2 cellular contexts compared by ENCODE assay signal in the genomic region with DNA sequence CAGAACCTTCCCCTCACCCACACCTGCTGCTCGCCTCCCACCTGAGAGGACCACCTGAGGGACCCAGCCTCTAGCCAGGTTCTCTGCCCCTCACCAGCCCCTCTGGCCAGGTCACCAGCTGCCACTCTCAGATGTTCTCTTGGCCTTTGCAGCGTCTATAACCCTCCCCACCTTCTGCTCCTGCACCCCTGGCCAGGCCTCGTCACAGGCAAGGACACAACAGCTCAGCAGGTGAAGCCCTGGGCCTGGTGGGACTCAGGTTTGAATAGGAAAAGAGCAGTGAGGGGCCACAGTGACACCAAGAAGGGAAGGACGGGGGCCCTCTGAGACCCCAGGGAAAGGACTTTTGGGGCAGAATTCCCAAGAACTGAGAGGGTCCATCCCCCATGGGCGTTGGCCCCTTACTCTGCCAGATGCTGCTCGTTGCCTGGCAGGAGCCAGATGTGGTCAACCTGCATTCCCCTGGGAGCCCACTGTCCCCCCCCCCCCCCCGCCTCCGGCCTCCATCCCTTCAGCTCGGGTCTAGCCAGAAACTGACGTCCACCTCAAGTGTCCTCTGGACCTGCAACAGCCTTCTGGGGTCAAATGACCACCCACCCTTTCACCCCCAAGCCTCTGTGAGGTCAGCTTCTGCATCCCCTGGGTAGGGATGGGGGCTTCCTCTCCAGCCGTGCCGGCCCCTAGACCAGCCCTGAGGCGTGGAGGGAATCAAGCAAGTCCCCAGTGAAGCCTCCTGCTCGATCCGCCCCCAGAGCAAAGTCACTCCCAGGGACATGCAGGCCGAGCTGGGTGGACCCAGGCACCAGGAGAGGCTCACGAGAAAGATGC.
TF ChIP-seq lines count a peak whose summit lies in the region.

No MANE protein-coding gene starts in this region.

TF ChIP-seq in HEK293, 187 proteins besides CTCF, POLR2A, EP300 and RAD21 (continues in another document):
- TF ChIP-seq ZNF785 (tag by site-specific recombination; IDR thresholded peaks at IDR 0.05) (no peak), REPIN1 (tag by site-specific recombination; IDR thresholded peaks at IDR 0.05; ENCODE audit: low read depth) (no peak), ZNF112 (tag by site-specific recombination; IDR thresholded peaks at IDR 0.05) (no peak), ZNF585B (tag by site-specific recombination; IDR thresholded peaks at IDR 0.05) (no peak), ZBTB17 (tag by site-specific recombination; IDR thresholded peaks at IDR 0.05) (no peak), KLF8 (tag by site-specific recombination; IDR thresholded peaks at IDR 0.05) (no peak), ZNF10 (tag by site-specific recombination; IDR thresholded peaks at IDR 0.05) (peak; percentile 59; the same call in 1 of the 2 replicates), ZNF354C (tag by site-specific recombination; IDR thresholded peaks at IDR 0.05; ENCODE audit: borderline replicate concordance, low read depth) (no peak), OVOL3 (tag by site-specific recombination; IDR thresholded peaks at IDR 0.05) (no peak), ZNF830 (tag by site-specific recombination; IDR thresholded peaks at IDR 0.05; ENCODE audit: low read depth) (no peak), ZNF626 (tag by site-specific recombination; IDR thresholded peaks at IDR 0.05) (no peak), ZNF404 (tag by site-specific recombination; IDR thresholded peaks at IDR 0.05) (no peak), GLI2 (tag by site-specific recombination; IDR thresholded peaks at IDR 0.05; ENCODE audit: borderline replicate concordance, low read depth) (no peak), ZNF624 (tag by site-specific recombination; IDR thresholded peaks at IDR 0.05) (no peak), ZEB2 (tag by site-specific recombination; IDR thresholded peaks at IDR 0.05) (no peak; the same call in 1 of the 2 replicates), BCL11A (tag by site-specific recombination; IDR thresholded peaks at IDR 0.05; ENCODE audit: low read depth) (peak; percentile 17; the same call in 1 of the 2 replicates), ZNF266 (tag by site-specific recombination; IDR thresholded peaks at IDR 0.05; ENCODE audit: low read depth) (no peak), SCRT2 (tag by site-specific recombination; IDR thresholded peaks at IDR 0.05) (peak; percentile 80; the same call in 1 of the 2 replicates), ZNF549 (tag by site-specific recombination; IDR thresholded peaks at IDR 0.05) (no peak), ZNF596 (tag by site-specific recombination; IDR thresholded peaks at IDR 0.05) (no peak)
- TF ChIP-seq, protein P1, sequence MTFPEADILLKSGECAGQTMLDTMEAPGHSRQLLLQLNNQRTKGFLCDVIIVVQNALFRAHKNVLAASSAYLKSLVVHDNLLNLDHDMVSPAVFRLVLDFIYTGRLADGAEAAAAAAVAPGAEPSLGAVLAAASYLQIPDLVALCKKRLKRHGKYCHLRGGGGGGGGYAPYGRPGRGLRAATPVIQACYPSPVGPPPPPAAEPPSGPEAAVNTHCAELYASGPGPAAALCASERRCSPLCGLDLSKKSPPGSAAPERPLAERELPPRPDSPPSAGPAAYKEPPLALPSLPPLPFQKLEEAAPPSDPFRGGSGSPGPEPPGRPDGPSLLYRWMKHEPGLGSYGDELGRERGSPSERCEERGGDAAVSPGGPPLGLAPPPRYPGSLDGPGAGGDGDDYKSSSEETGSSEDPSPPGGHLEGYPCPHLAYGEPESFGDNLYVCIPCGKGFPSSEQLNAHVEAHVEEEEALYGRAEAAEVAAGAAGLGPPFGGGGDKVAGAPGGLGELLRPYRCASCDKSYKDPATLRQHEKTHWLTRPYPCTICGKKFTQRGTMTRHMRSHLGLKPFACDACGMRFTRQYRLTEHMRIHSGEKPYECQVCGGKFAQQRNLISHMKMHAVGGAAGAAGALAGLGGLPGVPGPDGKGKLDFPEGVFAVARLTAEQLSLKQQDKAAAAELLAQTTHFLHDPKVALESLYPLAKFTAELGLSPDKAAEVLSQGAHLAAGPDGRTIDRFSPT (tag by site-specific recombination; IDR thresholded peaks at IDR 0.05), result no peak
- TF ChIP-seq, protein P2, sequence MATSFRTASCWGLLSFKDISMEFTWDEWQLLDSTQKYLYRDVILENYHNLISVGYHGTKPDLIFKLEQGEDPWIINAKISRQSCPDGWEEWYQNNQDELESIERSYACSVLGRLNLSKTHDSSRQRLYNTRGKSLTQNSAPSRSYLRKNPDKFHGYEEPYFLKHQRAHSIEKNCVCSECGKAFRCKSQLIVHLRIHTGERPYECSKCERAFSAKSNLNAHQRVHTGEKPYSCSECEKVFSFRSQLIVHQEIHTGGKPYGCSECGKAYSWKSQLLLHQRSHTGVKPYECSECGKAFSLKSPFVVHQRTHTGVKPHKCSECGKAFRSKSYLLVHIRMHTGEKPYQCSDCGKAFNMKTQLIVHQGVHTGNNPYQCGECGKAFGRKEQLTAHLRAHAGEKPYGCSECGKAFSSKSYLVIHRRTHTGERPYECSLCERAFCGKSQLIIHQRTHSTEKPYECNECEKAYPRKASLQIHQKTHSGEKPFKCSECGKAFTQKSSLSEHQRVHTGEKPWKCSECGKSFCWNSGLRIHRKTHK (tag by site-specific recombination; IDR thresholded peaks at IDR 0.05), result no peak
- TF ChIP-seq, protein P3, sequence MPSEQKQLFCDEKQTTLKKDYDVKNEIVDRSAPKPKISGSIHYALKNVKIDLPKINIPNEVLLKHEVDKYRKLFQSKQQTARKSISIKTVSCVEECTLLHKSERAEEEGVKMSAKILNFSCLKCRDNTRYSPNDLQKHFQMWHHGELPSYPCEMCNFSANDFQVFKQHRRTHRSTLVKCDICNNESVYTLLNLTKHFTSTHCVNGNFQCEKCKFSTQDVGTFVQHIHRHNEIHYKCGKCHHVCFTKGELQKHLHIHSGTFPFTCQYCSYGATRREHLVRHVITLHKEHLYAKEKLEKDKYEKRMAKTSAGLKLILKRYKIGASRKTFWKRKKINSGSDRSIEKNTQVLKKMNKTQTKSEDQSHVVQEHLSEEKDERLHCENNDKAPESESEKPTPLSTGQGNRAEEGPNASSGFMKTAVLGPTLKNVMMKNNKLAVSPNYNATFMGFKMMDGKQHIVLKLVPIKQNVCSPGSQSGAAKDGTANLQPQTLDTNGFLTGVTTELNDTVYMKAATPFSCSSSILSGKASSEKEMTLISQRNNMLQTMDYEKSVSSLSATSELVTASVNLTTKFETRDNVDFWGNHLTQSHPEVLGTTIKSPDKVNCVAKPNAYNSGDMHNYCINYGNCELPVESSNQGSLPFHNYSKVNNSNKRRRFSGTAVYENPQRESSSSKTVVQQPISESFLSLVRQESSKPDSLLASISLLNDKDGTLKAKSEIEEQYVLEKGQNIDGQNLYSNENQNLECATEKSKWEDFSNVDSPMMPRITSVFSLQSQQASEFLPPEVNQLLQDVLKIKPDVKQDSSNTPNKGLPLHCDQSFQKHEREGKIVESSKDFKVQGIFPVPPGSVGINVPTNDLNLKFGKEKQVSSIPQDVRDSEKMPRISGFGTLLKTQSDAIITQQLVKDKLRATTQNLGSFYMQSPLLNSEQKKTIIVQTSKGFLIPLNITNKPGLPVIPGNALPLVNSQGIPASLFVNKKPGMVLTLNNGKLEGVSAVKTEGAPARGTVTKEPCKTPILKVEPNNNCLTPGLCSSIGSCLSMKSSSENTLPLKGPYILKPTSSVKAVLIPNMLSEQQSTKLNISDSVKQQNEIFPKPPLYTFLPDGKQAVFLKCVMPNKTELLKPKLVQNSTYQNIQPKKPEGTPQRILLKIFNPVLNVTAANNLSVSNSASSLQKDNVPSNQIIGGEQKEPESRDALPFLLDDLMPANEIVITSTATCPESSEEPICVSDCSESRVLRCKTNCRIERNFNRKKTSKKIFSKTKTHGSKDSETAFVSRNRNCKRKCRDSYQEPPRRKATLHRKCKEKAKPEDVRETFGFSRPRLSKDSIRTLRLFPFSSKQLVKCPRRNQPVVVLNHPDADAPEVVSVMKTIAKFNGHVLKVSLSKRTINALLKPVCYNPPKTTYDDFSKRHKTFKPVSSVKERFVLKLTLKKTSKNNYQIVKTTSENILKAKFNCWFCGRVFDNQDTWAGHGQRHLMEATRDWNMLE (tag by site-specific recombination; conservative IDR thresholded peaks at IDR 0.05; ENCODE audit: low read depth), result no peak

TF ChIP-seq in GM12878, 131 proteins besides CTCF, POLR2A, EP300 and RAD21:
- TF ChIP-seq, protein P4, sequence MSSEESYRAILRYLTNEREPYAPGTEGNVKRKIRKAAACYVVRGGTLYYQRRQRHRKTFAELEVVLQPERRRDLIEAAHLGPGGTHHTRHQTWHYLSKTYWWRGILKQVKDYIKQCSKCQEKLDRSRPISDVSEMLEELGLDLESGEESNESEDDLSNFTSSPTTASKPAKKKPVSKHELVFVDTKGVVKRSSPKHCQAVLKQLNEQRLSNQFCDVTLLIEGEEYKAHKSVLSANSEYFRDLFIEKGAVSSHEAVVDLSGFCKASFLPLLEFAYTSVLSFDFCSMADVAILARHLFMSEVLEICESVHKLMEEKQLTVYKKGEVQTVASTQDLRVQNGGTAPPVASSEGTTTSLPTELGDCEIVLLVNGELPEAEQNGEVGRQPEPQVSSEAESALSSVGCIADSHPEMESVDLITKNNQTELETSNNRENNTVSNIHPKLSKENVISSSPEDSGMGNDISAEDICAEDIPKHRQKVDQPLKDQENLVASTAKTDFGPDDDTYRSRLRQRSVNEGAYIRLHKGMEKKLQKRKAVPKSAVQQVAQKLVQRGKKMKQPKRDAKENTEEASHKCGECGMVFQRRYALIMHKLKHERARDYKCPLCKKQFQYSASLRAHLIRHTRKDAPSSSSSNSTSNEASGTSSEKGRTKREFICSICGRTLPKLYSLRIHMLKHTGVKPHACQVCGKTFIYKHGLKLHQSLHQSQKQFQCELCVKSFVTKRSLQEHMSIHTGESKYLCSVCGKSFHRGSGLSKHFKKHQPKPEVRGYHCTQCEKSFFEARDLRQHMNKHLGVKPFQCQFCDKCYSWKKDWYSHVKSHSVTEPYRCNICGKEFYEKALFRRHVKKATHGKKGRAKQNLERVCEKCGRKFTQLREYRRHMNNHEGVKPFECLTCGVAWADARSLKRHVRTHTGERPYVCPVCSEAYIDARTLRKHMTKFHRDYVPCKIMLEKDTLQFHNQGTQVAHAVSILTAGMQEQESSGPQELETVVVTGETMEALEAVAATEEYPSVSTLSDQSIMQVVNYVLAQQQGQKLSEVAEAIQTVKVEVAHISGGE (CRISPR knock-in tag; IDR thresholded peaks at IDR 0.05), result no peak
- TF ChIP-seq ZNF384 (IDR thresholded peaks at IDR 0.05; ENCODE audit: borderline replicate concordance, low read depth, low read length), result no peak
- TF ChIP-seq, protein P5, sequence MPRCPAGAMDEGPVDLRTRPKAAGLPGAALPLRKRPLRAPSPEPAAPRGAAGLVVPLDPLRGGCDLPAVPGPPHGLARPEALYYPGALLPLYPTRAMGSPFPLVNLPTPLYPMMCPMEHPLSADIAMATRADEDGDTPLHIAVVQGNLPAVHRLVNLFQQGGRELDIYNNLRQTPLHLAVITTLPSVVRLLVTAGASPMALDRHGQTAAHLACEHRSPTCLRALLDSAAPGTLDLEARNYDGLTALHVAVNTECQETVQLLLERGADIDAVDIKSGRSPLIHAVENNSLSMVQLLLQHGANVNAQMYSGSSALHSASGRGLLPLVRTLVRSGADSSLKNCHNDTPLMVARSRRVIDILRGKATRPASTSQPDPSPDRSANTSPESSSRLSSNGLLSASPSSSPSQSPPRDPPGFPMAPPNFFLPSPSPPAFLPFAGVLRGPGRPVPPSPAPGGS (IDR thresholded peaks at IDR 0.05; ENCODE audit: borderline replicate concordance, insufficient read depth, low read depth, low read length, poor library complexity, severe bottlenecking), result no peak
- no peak for TF ChIP-seq BMI1 (IDR thresholded peaks at IDR 0.05; ENCODE audit: borderline replicate concordance)
- no peak for TF ChIP-seq NFXL1 (IDR thresholded peaks at IDR 0.05; ENCODE audit: borderline replicate concordance)
- no peak for TF ChIP-seq MEF2B (IDR thresholded peaks at IDR 0.05; ENCODE audit: partially characterized antibody, poor library complexity, severe bottlenecking)
- no peak for TF ChIP-seq MXI1 (IDR thresholded peaks at IDR 0.05; ENCODE audit: low read depth, low read length)
- TF ChIP-seq MEF2A (IDR thresholded peaks at IDR 0.05; ENCODE audit: insufficient read depth, low read depth, low read length), result no peak
- TF ChIP-seq, protein P6, sequence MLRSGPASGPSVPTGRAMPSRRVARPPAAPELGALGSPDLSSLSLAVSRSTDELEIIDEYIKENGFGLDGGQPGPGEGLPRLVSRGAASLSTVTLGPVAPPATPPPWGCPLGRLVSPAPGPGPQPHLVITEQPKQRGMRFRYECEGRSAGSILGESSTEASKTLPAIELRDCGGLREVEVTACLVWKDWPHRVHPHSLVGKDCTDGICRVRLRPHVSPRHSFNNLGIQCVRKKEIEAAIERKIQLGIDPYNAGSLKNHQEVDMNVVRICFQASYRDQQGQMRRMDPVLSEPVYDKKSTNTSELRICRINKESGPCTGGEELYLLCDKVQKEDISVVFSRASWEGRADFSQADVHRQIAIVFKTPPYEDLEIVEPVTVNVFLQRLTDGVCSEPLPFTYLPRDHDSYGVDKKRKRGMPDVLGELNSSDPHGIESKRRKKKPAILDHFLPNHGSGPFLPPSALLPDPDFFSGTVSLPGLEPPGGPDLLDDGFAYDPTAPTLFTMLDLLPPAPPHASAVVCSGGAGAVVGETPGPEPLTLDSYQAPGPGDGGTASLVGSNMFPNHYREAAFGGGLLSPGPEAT (IDR thresholded peaks at IDR 0.05; ENCODE audit: low read depth), result no peak
- no peak for TF ChIP-seq CBX3 (IDR thresholded peaks at IDR 0.05; ENCODE audit: borderline replicate concordance, low read depth)
- no peak for TF ChIP-seq NR2F1 (conservative IDR thresholded peaks at IDR 0.05)
- no peak for TF ChIP-seq RELA (IDR thresholded peaks at IDR 0.05; ENCODE audit: borderline replicate concordance, partially characterized antibody)
- no peak for TF ChIP-seq ATF7 (IDR thresholded peaks at IDR 0.05; ENCODE audit: low read depth)
- no peak for TF ChIP-seq CHD4 (IDR thresholded peaks at IDR 0.05)
- no peak for TF ChIP-seq CBFB (IDR thresholded peaks at IDR 0.05; ENCODE audit: low read depth)
- TF ChIP-seq ETV6 (conservative IDR thresholded peaks at IDR 0.05 in 1 of 2, IDR thresholded peaks at IDR 0.05 in 1 of 2; ENCODE audit: borderline replicate concordance in 1 of 2, low read depth in 1 of 2), result no peak
